In the genomic region with DNA sequence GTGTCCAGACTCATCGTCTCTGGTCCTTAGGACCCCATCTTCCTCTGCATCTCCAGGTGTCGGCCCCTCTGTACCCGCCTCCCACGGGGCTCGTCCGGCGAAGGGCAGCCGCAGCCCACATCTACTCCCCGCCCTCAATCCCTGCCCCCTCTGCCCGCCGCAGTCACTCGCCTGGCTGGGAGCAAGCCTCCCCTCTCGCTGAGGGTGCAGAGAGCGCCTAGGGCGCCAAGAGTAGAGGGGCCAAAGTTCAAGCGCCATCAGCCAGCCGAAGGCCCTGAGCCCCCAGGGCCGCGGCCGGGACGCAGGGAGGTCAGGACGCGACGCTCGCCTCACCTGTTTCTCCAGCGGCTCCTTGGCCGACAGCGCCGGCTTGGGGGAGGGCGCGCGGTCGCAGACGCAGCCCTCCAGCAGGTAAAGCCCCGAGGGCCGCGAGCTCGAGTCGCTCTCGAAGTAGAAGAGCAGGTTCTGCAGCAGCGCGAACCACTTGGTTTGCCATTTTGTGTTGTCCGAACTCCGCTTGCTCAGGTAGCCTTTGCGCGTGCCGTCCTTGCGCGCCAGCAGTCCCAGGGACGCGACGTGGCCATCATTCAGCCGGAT, we compare ENCODE assay signal across 12 cellular contexts. TPM values are rescaled to one million over a fixed set of nuclear protein-coding genes. Genes with fewer than 3 reads are reported as not detected.
A peak's percentile ranks its signal among the peaks of the same experiment; 100 is the strongest.
DNase-seq lines count a peak whose midpoint lies in the region; ATAC-seq, FAIRE-seq and TF ChIP-seq lines count a peak whose summit lies in the region.
"Had no signal": no experiment of that assay in that cellular context is flagged by ENCODE, and none has a peak within 500 bp of the region (broad histone marks: within the 10 kb centered on the region; RNA-seq: fewer than 3 reads in every experiment).

No MANE protein-coding gene starts in this region.

- no peaks in the 10 kb centered on the region for H4K20me1 ChIP-seq in astrocyte (ENCODE audit: insufficient read depth, low read length)
- no peaks in the 10 kb centered on the region for H4K20me1 ChIP-seq in MM.1S (ENCODE audit: insufficient read depth, low read length)

- H3K27ac ChIP-seq in astrocyte (ENCODE audit: low read depth, low read length) (no peak overlapping the region), left lung (no peak overlapping the region), MM.1S (ENCODE audit: low read length) (no peak overlapping the region)
- H3K27ac ChIP-seq: adrenal gland, PC-9 had no signal

- no peak overlapping the region for H3K27ac Mint-ChIP-seq in astrocyte (ENCODE audit: unreplicated experiment)
- H3K27ac Mint-ChIP-seq in stimulated activated naive B cell treated with anti-CD40 and anti-IgM and Interleukin-4, amounts not matched to agents 10 μg/mL and 1 μg/mL and 100 μg/mL, for 72 hours, result peak overlapping the region; percentile 88

- intact Hi-C loops in left lung (cut with DNase I), result no loop called here

- H3K9me3 ChIP-seq in astrocyte (ENCODE audit: insufficient read depth, low read depth, low read length) (no peaks in the 10 kb centered on the region), left lung (no peaks in the 10 kb centered on the region), MM.1S (replicated peaks; ENCODE audit: insufficient read depth, low read length) (no peaks in the 10 kb centered on the region)
- H3K9me3 ChIP-seq: adrenal gland had no signal

- no peaks in the 10 kb centered on the region for H3K36me3 Mint-ChIP-seq in astrocyte (ENCODE audit: low read depth, unreplicated experiment)
- peaks cover 0 to 7% of the 10 kb centered on the region in 2 donors for H3K36me3 Mint-ChIP-seq in stimulated activated naive B cell treated with anti-CD40 and anti-IgM and Interleukin-4, amounts not matched to agents 10 μg/mL and 1 μg/mL and 100 μg/mL, for 72 hours

- H3K4me3 ChIP-seq in astrocyte (ENCODE audit: insufficient read depth, low read depth, low read length) (no peak overlapping the region), left lung (peak overlapping the region in 1 of 2 donors; percentile 33), MM.1S (ENCODE audit: low read length) (no peak overlapping the region)
- H3K4me3 ChIP-seq: PC-9 had no signal

- DNase-seq in NCI-H1105 treated with DMSO at 0.1 percent for 48 hours (lab: John Stamatoyannopoulos, UW) (peak; percentile 17), NCI-H1105 (lab: John Stamatoyannopoulos, UW) (no peak), astrocyte (ENCODE audit: low read depth) (no peak), left lung (no peak), MM.1S (no peak), NOMO-1 (lab: John Stamatoyannopoulos, UW; ENCODE audit: unreplicated experiment in 2 of 2) (no peak)
- DNase-seq in stimulated activated naive B cell treated with anti-CD40 and anti-IgM and Interleukin-4, amounts not matched to agents 10 μg/mL and 1 μg/mL and 100 μg/mL, for 72 hours, result no peak
- DNase-seq: 8988T; activated CD4-positive, CD25-positive, alpha-beta regulatory T cell; adrenal gland; PC-9 had no signal

- TF ChIP-seq CTCF in astrocyte (IDR thresholded peaks at IDR 0.05; ENCODE audit: insufficient read depth, low read depth, low read length) (no peak), left lung (IDR thresholded peaks at IDR 0.05) (no peak), MM.1S (IDR thresholded peaks at IDR 0.05; ENCODE audit: low read length) (no peak)

- no peak overlapping the region for H3K9ac ChIP-seq in astrocyte (ENCODE audit: low read length)
- no peak overlapping the region for H3K9ac ChIP-seq in MM.1S (ENCODE audit: low read length)

- H3K9me3 Mint-ChIP-seq in astrocyte (ENCODE audit: unreplicated experiment), result peaks cover 5% of the 10 kb centered on the region
- peaks cover 1 to 4% of the 10 kb centered on the region in 2 donors for H3K9me3 Mint-ChIP-seq in stimulated activated naive B cell treated with anti-CD40 and anti-IgM and Interleukin-4, amounts not matched to agents 10 μg/mL and 1 μg/mL and 100 μg/mL, for 72 hours

- H3K27me3 Mint-ChIP-seq in astrocyte (ENCODE audit: low read depth, unreplicated experiment), result peaks cover 86% of the 10 kb centered on the region
- H3K27me3 Mint-ChIP-seq in stimulated activated naive B cell treated with anti-CD40 and anti-IgM and Interleukin-4, amounts not matched to agents 10 μg/mL and 1 μg/mL and 100 μg/mL, for 72 hours, result peaks cover 66 to 77% of the 10 kb centered on the region in 2 donors

- H3K27me3 ChIP-seq in astrocyte (ENCODE audit: insufficient read depth, low read length) (peaks cover 49% of the 10 kb centered on the region), left lung (peaks cover 44 to 79% of the 10 kb centered on the region in 2 donors), MM.1S (replicated peaks; ENCODE audit: insufficient read depth, low read length) (peaks cover 28% of the 10 kb centered on the region)

- no peaks in the 10 kb centered on the region for H3F3A ChIP-seq in MM.1S (ENCODE audit: insufficient read depth, low read length)

- no peak for FAIRE-seq in astrocyte (lab: Jason Lieb, UNC)

- no peaks in the 10 kb centered on the region for H3K4me1 ChIP-seq in astrocyte (ENCODE audit: insufficient read depth, low read length)
- peaks cover 14 to 20% of the 10 kb centered on the region in 2 donors for H3K4me1 ChIP-seq in left lung
- no peaks in the 10 kb centered on the region for H3K4me1 ChIP-seq in MM.1S (ENCODE audit: low read length)
- H3K4me1 ChIP-seq: adrenal gland had no signal

- ATAC-seq in left lung, result peak; percentile 26
- no peak for ATAC-seq in stimulated activated naive B cell treated with anti-CD40 and anti-IgM and Interleukin-4, amounts not matched to agents 10 μg/mL and 1 μg/mL and 100 μg/mL, for 72 hours (replicated peaks)
- no peak for ATAC-seq in HG03097 (IDR thresholded peaks at IDR 0.05; ENCODE audit: low FRiP score, unreplicated experiment)

- H3K79me2 ChIP-seq in astrocyte (ENCODE audit: insufficient read depth, low read length) (no peaks in the 10 kb centered on the region), MM.1S (ENCODE audit: low read length) (no peaks in the 10 kb centered on the region)

- no peaks in the 10 kb centered on the region for H3K9me2 ChIP-seq in MM.1S (replicated peaks; ENCODE audit: insufficient read depth, low read length)

- no peaks in the 10 kb centered on the region for H3K36me3 ChIP-seq in astrocyte (ENCODE audit: insufficient read depth, low read length)
- no peaks in the 10 kb centered on the region for H3K36me3 ChIP-seq in left lung
- no peaks in the 10 kb centered on the region for H3K36me3 ChIP-seq in MM.1S (replicated peaks; ENCODE audit: insufficient read depth, low read length)
- H3K36me3 ChIP-seq: adrenal gland had no signal

- H3K4me1 Mint-ChIP-seq in astrocyte (ENCODE audit: low read depth, unreplicated experiment), result peaks cover 3% of the 10 kb centered on the region
- H3K4me1 Mint-ChIP-seq in stimulated activated naive B cell treated with anti-CD40 and anti-IgM and Interleukin-4, amounts not matched to agents 10 μg/mL and 1 μg/mL and 100 μg/mL, for 72 hours, result peaks cover 24 to 29% of the 10 kb centered on the region in 2 donors

- peak overlapping the region; percentile 73 for H3K4me3 Mint-ChIP-seq in astrocyte (ENCODE audit: unreplicated experiment)
- peak overlapping the region; percentile 85 to 89 for H3K4me3 Mint-ChIP-seq in stimulated activated naive B cell treated with anti-CD40 and anti-IgM and Interleukin-4, amounts not matched to agents 10 μg/mL and 1 μg/mL and 100 μg/mL, for 72 hours

- peak overlapping the region; percentile 50 for H3K4me2 ChIP-seq in astrocyte (ENCODE audit: low read length)
- no peak overlapping the region for H3K4me2 ChIP-seq in MM.1S (ENCODE audit: low read depth, low read length)
- H3K4me2 ChIP-seq: PC-9 had no signal

- H2AFZ ChIP-seq in astrocyte (ENCODE audit: low read depth, low read length) (no peak overlapping the region), MM.1S (ENCODE audit: low read length) (no peak overlapping the region)
- H2AFZ ChIP-seq: PC-9 had no signal

RNA-seq across cellular contexts. Expression of a gene that starts 0.6 kb away (rescaled TPM):
- 0.55 and 1.2 TPM in 2 replicates for total RNA-seq in astrocyte
- total RNA-seq in left lung, result 10 to 100 TPM; 24.0 to 63.2 TPM

Comparison
In these comparisons a context has a peak if more than half of its experiments do, and no peak if none do; other contexts are left out.
1. RNA of a gene that starts 0.6 kb away (total RNA-seq): 24.0 to 63.2 TPM in left lung; 0.55 to 1.2 TPM in astrocyte; every median in the first group is over 10 times any median in the second.